2 cellular contexts compared by ENCODE assay signal in the genomic region with DNA sequence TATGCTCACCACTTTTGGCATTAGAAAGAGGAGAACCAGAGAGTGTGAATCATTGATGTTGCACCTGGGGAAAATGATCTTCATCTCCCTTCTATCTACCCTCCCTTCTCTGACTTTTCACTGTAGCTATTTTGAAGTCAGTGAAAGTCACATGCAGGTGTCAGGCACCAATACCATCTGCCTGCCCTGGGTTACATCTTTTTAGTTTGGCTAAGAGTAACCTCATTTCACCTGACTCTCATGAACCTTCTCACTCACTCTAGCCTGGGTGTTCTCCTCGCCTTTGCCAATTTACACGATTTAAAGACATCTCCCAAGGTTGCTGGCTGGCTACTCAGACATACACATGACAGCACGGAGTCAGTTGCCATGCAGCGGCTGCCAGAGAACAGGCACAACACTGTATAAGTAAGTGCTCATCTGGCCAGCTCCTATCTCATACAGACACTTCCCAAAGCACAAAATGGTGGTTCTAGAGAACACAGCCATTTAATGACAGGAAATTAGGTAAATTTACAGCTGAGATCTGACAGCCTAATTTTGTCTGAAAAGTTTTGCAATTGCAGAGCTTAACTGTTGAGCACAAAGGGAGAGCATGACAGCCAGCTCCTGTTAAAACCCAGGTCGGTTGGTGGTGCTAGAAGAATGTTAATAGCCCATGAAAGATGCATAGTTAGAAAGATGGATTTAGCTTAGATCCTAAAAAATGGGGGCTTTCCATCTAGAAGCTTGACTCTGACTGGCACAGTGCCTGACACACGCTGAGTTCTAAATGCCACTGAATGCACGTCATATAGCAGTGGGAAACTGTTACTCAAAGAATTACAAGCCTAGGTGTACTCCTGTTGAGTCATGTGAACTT.
A peak's percentile ranks its signal among the peaks of the same experiment; 100 is the strongest.
TF ChIP-seq lines count a peak whose summit lies in the region.

No MANE protein-coding gene starts in this region.

TF ChIP-seq in SK-N-SH treated with all-trans-retinoic acid at 6 μM for 48 hours, 23 proteins besides CTCF, POLR2A, EP300 and RAD21 (continued from another document):
- TF ChIP-seq, protein P1, sequence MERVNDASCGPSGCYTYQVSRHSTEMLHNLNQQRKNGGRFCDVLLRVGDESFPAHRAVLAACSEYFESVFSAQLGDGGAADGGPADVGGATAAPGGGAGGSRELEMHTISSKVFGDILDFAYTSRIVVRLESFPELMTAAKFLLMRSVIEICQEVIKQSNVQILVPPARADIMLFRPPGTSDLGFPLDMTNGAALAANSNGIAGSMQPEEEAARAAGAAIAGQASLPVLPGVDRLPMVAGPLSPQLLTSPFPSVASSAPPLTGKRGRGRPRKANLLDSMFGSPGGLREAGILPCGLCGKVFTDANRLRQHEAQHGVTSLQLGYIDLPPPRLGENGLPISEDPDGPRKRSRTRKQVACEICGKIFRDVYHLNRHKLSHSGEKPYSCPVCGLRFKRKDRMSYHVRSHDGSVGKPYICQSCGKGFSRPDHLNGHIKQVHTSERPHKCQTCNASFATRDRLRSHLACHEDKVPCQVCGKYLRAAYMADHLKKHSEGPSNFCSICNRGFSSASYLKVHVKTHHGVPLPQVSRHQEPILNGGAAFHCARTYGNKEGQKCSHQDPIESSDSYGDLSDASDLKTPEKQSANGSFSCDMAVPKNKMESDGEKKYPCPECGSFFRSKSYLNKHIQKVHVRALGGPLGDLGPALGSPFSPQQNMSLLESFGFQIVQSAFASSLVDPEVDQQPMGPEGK (CRISPR knock-in tag; IDR thresholded peaks at IDR 0.05; ENCODE audit: borderline replicate concordance), result no peak
- no peak for TF ChIP-seq PPARA (CRISPR knock-in tag; IDR thresholded peaks at IDR 0.05; ENCODE audit: borderline replicate concordance)
- TF ChIP-seq, protein P2, sequence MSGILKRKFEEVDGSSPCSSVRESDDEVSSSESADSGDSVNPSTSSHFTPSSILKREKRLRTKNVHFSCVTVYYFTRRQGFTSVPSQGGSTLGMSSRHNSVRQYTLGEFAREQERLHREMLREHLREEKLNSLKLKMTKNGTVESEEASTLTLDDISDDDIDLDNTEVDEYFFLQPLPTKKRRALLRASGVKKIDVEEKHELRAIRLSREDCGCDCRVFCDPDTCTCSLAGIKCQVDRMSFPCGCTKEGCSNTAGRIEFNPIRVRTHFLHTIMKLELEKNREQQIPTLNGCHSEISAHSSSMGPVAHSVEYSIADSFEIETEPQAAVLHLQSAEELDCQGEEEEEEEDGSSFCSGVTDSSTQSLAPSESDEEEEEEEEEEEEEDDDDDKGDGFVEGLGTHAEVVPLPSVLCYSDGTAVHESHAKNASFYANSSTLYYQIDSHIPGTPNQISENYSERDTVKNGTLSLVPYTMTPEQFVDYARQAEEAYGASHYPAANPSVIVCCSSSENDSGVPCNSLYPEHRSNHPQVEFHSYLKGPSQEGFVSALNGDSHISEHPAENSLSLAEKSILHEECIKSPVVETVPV (CRISPR knock-in tag; IDR thresholded peaks at IDR 0.05), result no peak
- TF ChIP-seq ISL1 (CRISPR knock-in tag; IDR thresholded peaks at IDR 0.05), result peak; percentile 51
- no peak for TF ChIP-seq ZFP30 (CRISPR knock-in tag; IDR thresholded peaks at IDR 0.05)
- no peak for TF ChIP-seq ARNTL (CRISPR knock-in tag; IDR thresholded peaks at IDR 0.05; ENCODE audit: borderline replicate concordance, low read depth)
TF ChIP-seq in SK-N-SH treated with all-trans-retinoic acid at 6 μM for 48 hours: peak in this region for 1.

TF ChIP-seq in SK-N-SH, 30 proteins besides CTCF, POLR2A, EP300 and RAD21 (continued from another document):
- TF ChIP-seq, protein P3, sequence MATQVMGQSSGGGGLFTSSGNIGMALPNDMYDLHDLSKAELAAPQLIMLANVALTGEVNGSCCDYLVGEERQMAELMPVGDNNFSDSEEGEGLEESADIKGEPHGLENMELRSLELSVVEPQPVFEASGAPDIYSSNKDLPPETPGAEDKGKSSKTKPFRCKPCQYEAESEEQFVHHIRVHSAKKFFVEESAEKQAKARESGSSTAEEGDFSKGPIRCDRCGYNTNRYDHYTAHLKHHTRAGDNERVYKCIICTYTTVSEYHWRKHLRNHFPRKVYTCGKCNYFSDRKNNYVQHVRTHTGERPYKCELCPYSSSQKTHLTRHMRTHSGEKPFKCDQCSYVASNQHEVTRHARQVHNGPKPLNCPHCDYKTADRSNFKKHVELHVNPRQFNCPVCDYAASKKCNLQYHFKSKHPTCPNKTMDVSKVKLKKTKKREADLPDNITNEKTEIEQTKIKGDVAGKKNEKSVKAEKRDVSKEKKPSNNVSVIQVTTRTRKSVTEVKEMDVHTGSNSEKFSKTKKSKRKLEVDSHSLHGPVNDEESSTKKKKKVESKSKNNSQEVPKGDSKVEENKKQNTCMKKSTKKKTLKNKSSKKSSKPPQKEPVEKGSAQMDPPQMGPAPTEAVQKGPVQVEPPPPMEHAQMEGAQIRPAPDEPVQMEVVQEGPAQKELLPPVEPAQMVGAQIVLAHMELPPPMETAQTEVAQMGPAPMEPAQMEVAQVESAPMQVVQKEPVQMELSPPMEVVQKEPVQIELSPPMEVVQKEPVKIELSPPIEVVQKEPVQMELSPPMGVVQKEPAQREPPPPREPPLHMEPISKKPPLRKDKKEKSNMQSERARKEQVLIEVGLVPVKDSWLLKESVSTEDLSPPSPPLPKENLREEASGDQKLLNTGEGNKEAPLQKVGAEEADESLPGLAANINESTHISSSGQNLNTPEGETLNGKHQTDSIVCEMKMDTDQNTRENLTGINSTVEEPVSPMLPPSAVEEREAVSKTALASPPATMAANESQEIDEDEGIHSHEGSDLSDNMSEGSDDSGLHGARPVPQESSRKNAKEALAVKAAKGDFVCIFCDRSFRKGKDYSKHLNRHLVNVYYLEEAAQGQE (IDR thresholded peaks at IDR 0.05; ENCODE audit: low read depth, low read length), result no peak
- TF ChIP-seq FOXM1 (IDR thresholded peaks at IDR 0.05; ENCODE audit: low read depth) (no peak), MEF2A (IDR thresholded peaks at IDR 0.05; ENCODE audit: borderline replicate concordance, low read depth) (no peak)
